Comparison of ENCODE assay signal across 17 cellular contexts in genomic region chr9:131701789-131702337, GRCh38. TPM values are rescaled to one million over a fixed set of nuclear protein-coding genes. Genes with fewer than 3 reads are reported as not detected.
A peak's percentile ranks its signal among the peaks of the same experiment; 100 is the strongest.
DNase-seq lines count a peak whose midpoint lies in the region; ATAC-seq, FAIRE-seq and TF ChIP-seq lines count a peak whose summit lies in the region.
"Had no signal": no experiment of that assay in that cellular context is flagged by ENCODE, and none has a peak within 500 bp of the region (broad histone marks: within the 10 kb centered on the region; RNA-seq: fewer than 3 reads in every experiment).

No MANE protein-coding gene starts in this region.

- H4K91ac ChIP-seq in IMR-90 (ENCODE audit: insufficient read depth, low read depth, low read length) = no peak overlapping the region
- H4K91ac ChIP-seq in mesenchymal stem cell (ENCODE audit: low read length) = no peak overlapping the region

- peak; percentile 74 for ATAC-seq in IMR-90 (ENCODE audit: low read depth)
- ATAC-seq in GM18858 (IDR thresholded peaks at IDR 0.05; ENCODE audit: unreplicated experiment) = no peak
- ATAC-seq: body of pancreas, Panc1 had no signal

- H3K9me1 ChIP-seq in IMR-90 (ENCODE audit: insufficient read depth, low read length) = peaks cover 27% of the 10 kb centered on the region

- CTCF ChIA-PET in IMR-90 (lab: Yijun Ruan, JAX) = no interaction called here

- dilution Hi-C loops in IMR-90 (cut with HindIII; ENCODE audit: low sequenced_read_pairs, unreplicated experiment) = no loop called here

- no peak for TF ChIP-seq RAD21 in IMR-90 (IDR thresholded peaks at IDR 0.05; ENCODE audit: low read length)

- peak overlapping the region; percentile 8; the same call in 1 of the 2 replicates for H3K4ac ChIP-seq in IMR-90 (ENCODE audit: low read depth, low read length)
- no peak overlapping the region for H3K4ac ChIP-seq in mesenchymal stem cell (ENCODE audit: low read depth in 1 of 2, low read length in 2 of 2)

- H3K79me1 ChIP-seq in IMR-90 (ENCODE audit: low read depth in 1 of 2, low read length in 2 of 2) = peaks cover 52 to 85% of the 10 kb centered on the region in 2 experiments
- peaks cover 45% of the 10 kb centered on the region for H3K79me1 ChIP-seq in mesenchymal stem cell (replicated peaks; ENCODE audit: low read length, poor library complexity, severe bottlenecking)

- TF ChIP-seq CTCF in IMR-90 (conservative IDR thresholded peaks at IDR 0.05; ENCODE audit: low read depth, low read length) (0 out of 2 replicates have a peak, but pooled peaks have one; percentile 0), bronchial epithelial cell (IDR thresholded peaks at IDR 0.05; ENCODE audit: insufficient read depth, low read length, severe bottlenecking) (no peak)

- H3K36me3 ChIP-seq in IMR-90 (ENCODE audit: control insufficient read depth, insufficient read depth, low read length) (no peaks in the 10 kb centered on the region), bronchial epithelial cell (ENCODE audit: control insufficient read depth, insufficient read depth, low read length) (no peaks in the 10 kb centered on the region), mesenchymal stem cell (ENCODE audit: control insufficient read depth in 1 of 2, insufficient read depth in 2 of 2, low read depth in 1 of 2, low read length in 2 of 2) (no peaks in the 10 kb centered on the region)
- H3K36me3 ChIP-seq: transverse colon had no signal

- H2BK15ac ChIP-seq in IMR-90 (ENCODE audit: low read depth, low read length) (no peak overlapping the region), mesenchymal stem cell (ENCODE audit: low read depth, poor library complexity, severe bottlenecking) (no peak overlapping the region)

- H4K8ac ChIP-seq in IMR-90 (ENCODE audit: low read depth in 2 of 2, low read length in 2 of 2) (no peak overlapping the region), mesenchymal stem cell (ENCODE audit: low read length) (no peak overlapping the region)

- H2BK5ac ChIP-seq in IMR-90 (ENCODE audit: low read depth, low read length, poor library complexity, severe bottlenecking) (no peak overlapping the region), mesenchymal stem cell (ENCODE audit: low read depth, low read length, poor library complexity, severe bottlenecking) (no peak overlapping the region)

- H3K56ac ChIP-seq in IMR-90 (ENCODE audit: extremely low read depth, insufficient read depth, low read length) = no peak overlapping the region

- in situ Hi-C loops in IMR-90 (cut with MboI; ENCODE audit: low sequenced_read_pairs) = no loop called here

- H3K4me2 ChIP-seq in IMR-90 (ENCODE audit: low read depth, low read length) (peak overlapping the region; percentile 2; the same call in 1 of the 2 replicates), mesenchymal stem cell (ENCODE audit: low read length, poor library complexity, severe bottlenecking) (no peak overlapping the region)

- no peak overlapping the region for H3K18ac ChIP-seq in IMR-90 (ENCODE audit: low read depth, low read length)
- H3K18ac ChIP-seq in mesenchymal stem cell (ENCODE audit: low read depth in 1 of 2, low read length in 2 of 2) = no peak overlapping the region

- FAIRE-seq in bronchial epithelial cell (lab: Jason Lieb, UNC) = no peak

- intact Hi-C loops in IMR-90 (cut with micrococcal nuclease) = no loop called here

- H3K27me3 ChIP-seq in IMR-90 (ENCODE audit: control insufficient read depth, insufficient read depth, low read length) = no peaks in the 10 kb centered on the region
- no peaks in the 10 kb centered on the region for H3K27me3 ChIP-seq in bronchial epithelial cell (ENCODE audit: control insufficient read depth, insufficient read depth, low read length)
- no peaks in the 10 kb centered on the region for H3K27me3 ChIP-seq in mesenchymal stem cell (ENCODE audit: control insufficient read depth in 1 of 2, insufficient read depth in 1 of 2, low read length in 2 of 2)
- H3K27me3 ChIP-seq: body of pancreas, transverse colon had no signal

- H4K20me1 ChIP-seq in IMR-90 (ENCODE audit: insufficient read depth, low read length) = peaks cover 64% of the 10 kb centered on the region

- no peak overlapping the region for H2BK20ac ChIP-seq in IMR-90 (ENCODE audit: low read depth, low read length)

- H2AK5ac ChIP-seq in IMR-90 (ENCODE audit: low read depth, low read length) (no peak overlapping the region), mesenchymal stem cell (ENCODE audit: low read length, severe bottlenecking) (no peak overlapping the region)

- H3K4me3 ChIP-seq in IMR-90 (ENCODE audit: insufficient read depth, low read depth, low read length) (no peak overlapping the region), bronchial epithelial cell (ENCODE audit: low read depth, low read length) (no peak overlapping the region), mesenchymal stem cell (ENCODE audit: insufficient read depth in 1 of 2, low read depth in 1 of 2, low read length in 2 of 2) (no peak overlapping the region)
- H3K4me3 ChIP-seq: body of pancreas, transverse colon had no signal

- TF ChIP-seq POLR2A in IMR-90 (IDR thresholded peaks at IDR 0.05; ENCODE audit: low read depth, low read length) (no peak), erythroblast (IDR thresholded peaks at IDR 0.05; ENCODE audit: low read length) (no peak)

- H2BK12ac ChIP-seq in mesenchymal stem cell (ENCODE audit: low read length in 2 of 2) = no peak overlapping the region

- no TSS peak for BruUV-seq in IMR-90 (replicated peaks; lab: Mats Ljungman, UMichigan)

- H3K4me1 ChIP-seq in IMR-90 (ENCODE audit: control insufficient read depth, insufficient read depth, low read length) (peaks cover 16% of the 10 kb centered on the region), mesenchymal stem cell (ENCODE audit: control insufficient read depth, insufficient read depth, low read depth, low read length) (peaks cover 12% of the 10 kb centered on the region)

- DNase-seq in DMS79 (lab: John Stamatoyannopoulos, UW) (peak; percentile 79), IMR-90 (peak; percentile 49), bronchial epithelial cell (ENCODE audit: low read depth) (peak; percentile 48), mesenchymal stem cell (peak; percentile 79), DMS 273 treated with DMSO at 0.1 percent for 48 hours (lab: John Stamatoyannopoulos, UW) (no peak), erythroblast (lab: John Stamatoyannopoulos, UW) (no peak)
- no peak for DNase-seq in activated CD4-positive, alpha-beta T cell treated with anti-CD3 and anti-CD28 coated beads for 1 hour
- DNase-seq: activated B cell treated with CpG ODN at 0.5 μM for 24 hours; activated gamma-delta T cell; body of pancreas; effector CD8-positive, alpha-beta T cell; naive thymus-derived CD4-positive, alpha-beta T cell; NCI-H2227 treated with DMSO at 0.1 percent for 48 hours; stimulated activated CD4-positive, alpha-beta T cell treated with anti-CD3 and anti-CD28 coated beads, Interleukin-2, amount 100 ng/mL, for 48 hours; transverse colon had no signal

- H3K23ac ChIP-seq in IMR-90 (ENCODE audit: low read depth, low read length) (no peak overlapping the region), mesenchymal stem cell (ENCODE audit: low read length in 2 of 2) (no peak overlapping the region)

- H3K27ac ChIP-seq in IMR-90 (ENCODE audit: insufficient read depth, low read length) (no peak overlapping the region), mesenchymal stem cell (ENCODE audit: low read length, poor library complexity, severe bottlenecking) (no peak overlapping the region)
- H3K27ac ChIP-seq: body of pancreas, transverse colon had no signal

- H3K9me3 ChIP-seq in IMR-90 (ENCODE audit: control insufficient read depth, insufficient read depth, low read length) (no peaks in the 10 kb centered on the region), mesenchymal stem cell (ENCODE audit: control insufficient read depth, low read length) (no peaks in the 10 kb centered on the region)
- H3K9me3 ChIP-seq: body of pancreas, transverse colon had no signal

- H2AFZ ChIP-seq in IMR-90 (replicated peaks; ENCODE audit: low read length, poor library complexity) = no peak overlapping the region
- no peak overlapping the region for H2AFZ ChIP-seq in mesenchymal stem cell (ENCODE audit: low read depth, low read length)

- no peak overlapping the region for H4K5ac ChIP-seq in IMR-90 (ENCODE audit: low read depth, low read length)

- H3K9ac ChIP-seq in IMR-90 (ENCODE audit: low read depth, low read length) (no peak overlapping the region), mesenchymal stem cell (ENCODE audit: low read length) (no peak overlapping the region)

- no peak overlapping the region for H2AK9ac ChIP-seq in IMR-90 (replicated peaks; ENCODE audit: low read depth, low read length, poor library complexity)

- 62% methylated on average over 3 of the region's 6 CpGs; no CpG with 5 or more reads in 1 of the 2 experiments for WGBS in IMR-90 (ENCODE audit: extremely low coverage in 2 of 2, insufficient read length in 1 of 2), 2 experiments
- 19% methylated on average over 3 of the region's 6 CpGs for WGBS in mesenchymal stem cell

- POLR2A ChIA-PET in IMR-90 (lab: Charles Lee; ENCODE audit: unreplicated experiment) = no interaction called here

- H2BK120ac ChIP-seq in IMR-90 (ENCODE audit: low read depth, low read length) (no peak overlapping the region), mesenchymal stem cell (ENCODE audit: low read depth, low read length) (no peak overlapping the region)

- H3K14ac ChIP-seq in IMR-90 (replicated peaks; ENCODE audit: low read depth, low read length) (no peak overlapping the region), mesenchymal stem cell (ENCODE audit: low read length in 2 of 2) (no peak overlapping the region)

TF ChIP-seq in IMR-90, 13 proteins besides CTCF, POLR2A, EP300 and RAD21 (continues in another document):
- TF ChIP-seq NFE2L2 (IDR thresholded peaks at IDR 0.05; ENCODE audit: low read depth, low read length) = no peak
- TF ChIP-seq RCOR1 (IDR thresholded peaks at IDR 0.05; ENCODE audit: insufficient replicate concordance, low read length) = no peak
- no peak for TF ChIP-seq ELK1 (IDR thresholded peaks at IDR 0.05; ENCODE audit: borderline replicate concordance, low read depth, low read length)
- TF ChIP-seq MAFK (IDR thresholded peaks at IDR 0.05; ENCODE audit: low read depth, low read length) = no peak
- TF ChIP-seq MAZ (IDR thresholded peaks at IDR 0.05; ENCODE audit: borderline replicate concordance, low read depth, low read length) = no peak

RNA-seq across cellular contexts. Expression of gene RAPGEF1, which starts 38.0 kb away (rescaled TPM):
- total RNA-seq in IMR-90 (2012; rRNA removed) (13.1 and 13.3 TPM in 2 replicates), bronchial epithelial cell (16.5 and 19.2 TPM in 2 replicates)
- 22.3 and 23.0 TPM in 2 replicates for polyA plus RNA-seq in IMR-90 (2012; rRNA removed)
- 14.6 and 21.5 TPM in 2 replicates for polyA plus RNA-seq in IMR-90 (2012; cell fraction: cytosol; rRNA removed)
- 30.5 and 31.7 TPM in 2 replicates for polyA plus RNA-seq in IMR-90 (2012; cell fraction: nucleus; rRNA removed; ENCODE audit: low replicate concordance)
- polyA plus RNA-seq in mesenchymal stem cell (2013, experiment 1 of 2) = 27.5 TPM
- polyA plus RNA-seq in mesenchymal stem cell (2013, experiment 2 of 2) = 26.0 TPM

Comparison
In these comparisons a context has a peak if more than half of its experiments do, and no peak if none do; other contexts are left out.
1. DNase-seq: peak in DMS79 (single experiment), IMR-90 (single experiment), bronchial epithelial cell (single experiment) and mesenchymal stem cell (single experiment); none in activated CD4-positive, alpha-beta T cell treated with anti-CD3 and anti-CD28 coated beads for 1 hour (single experiment), DMS 273 treated with DMSO at 0.1 percent for 48 hours (single experiment) and erythroblast (0 of 2).